ENCODE assay signal across 9 cellular contexts in the genomic region with DNA sequence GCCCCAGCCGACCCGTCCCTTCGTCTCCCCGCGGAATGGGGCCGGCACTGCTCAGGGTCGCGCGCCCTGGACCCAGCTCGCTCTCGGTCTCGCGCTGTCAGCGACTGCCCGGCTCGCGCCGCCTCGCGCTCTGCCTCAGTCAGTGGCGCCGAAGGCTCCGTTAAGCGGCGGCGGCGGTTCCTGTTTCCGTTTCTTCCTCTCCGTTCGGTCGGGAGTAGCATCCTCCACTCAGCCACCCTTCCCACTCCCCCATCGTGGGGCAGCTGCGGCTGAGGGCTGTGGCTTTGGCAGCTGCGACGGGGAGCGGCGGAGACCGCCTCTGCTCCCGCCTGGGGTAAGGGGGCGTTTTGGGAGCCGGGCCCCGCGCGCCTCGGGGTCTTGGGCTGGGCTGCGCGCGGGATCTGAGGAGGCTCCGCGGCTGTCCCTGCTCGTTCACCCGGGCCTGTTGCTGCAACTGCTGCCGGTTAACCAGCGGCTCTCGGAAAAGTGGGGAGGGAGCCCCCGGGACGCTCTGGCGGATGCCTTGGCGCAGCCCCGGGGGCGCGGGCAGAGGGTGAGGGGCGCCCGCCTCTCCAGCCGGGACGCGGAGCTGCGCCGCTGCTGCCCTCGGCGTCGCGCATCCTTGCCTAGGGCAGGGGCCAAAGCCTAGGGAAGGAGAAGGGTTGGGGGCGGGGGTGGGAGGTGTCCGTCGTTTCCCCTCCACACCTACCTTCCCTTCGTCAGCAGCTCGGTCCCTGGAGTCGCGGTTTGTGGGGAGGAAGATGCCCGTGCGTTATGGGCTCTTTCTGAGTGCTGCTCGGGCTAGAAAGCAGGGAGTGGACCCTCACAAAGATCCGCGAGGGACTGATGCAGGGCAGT. TPM values are rescaled to one million over a fixed set of nuclear protein-coding genes. Genes with fewer than 3 reads are reported as not detected.
DNase-seq lines count a peak whose midpoint lies in the region; ATAC-seq, FAIRE-seq and TF ChIP-seq lines count a peak whose summit lies in the region.
"Had no signal": no experiment of that assay in that cellular context is flagged by ENCODE, and none has a peak within 500 bp of the region (broad histone marks: within the 10 kb centered on the region; RNA-seq: fewer than 3 reads in every experiment).

No MANE protein-coding gene starts in this region.

- no peaks in the 10 kb centered on the region for H3K9me3 Mint-ChIP-seq in Calu3 (ENCODE audit: low read depth, unreplicated experiment)
- H3K9me3 Mint-ChIP-seq in activated naive CD4-positive, alpha-beta T cell treated with anti-CD3 and anti-CD28 coated beads, Interleukin-2, amount 10 ng/mL, durations not matched to agents 7 days and 5 days, result no peaks in the 10 kb centered on the region

- TF ChIP-seq POLR2A in Peyer's patch (IDR thresholded peaks at IDR 0.05), result no peak

- DNase-seq in Calu3 (peak; percentile 16), Peyer's patch (peak; percentile 60 to 86 (median 86)), Right ventricle myocardium superior (peak; percentile 85), pancreas (peak in 4 of 6 donors; percentile 8 to 87 (median 36)), epidermal melanocyte (ENCODE audit: insufficient read length, low spot score) (no peak)
- peak; percentile 78 for DNase-seq in activated naive CD4-positive, alpha-beta T cell treated with anti-CD3 and anti-CD28 coated beads, Interleukin-2, amount 10 ng/mL, durations not matched to agents 7 days and 5 days

- peak overlapping the region; percentile 81 to 96 (median 86) for H3K4me3 ChIP-seq in Peyer's patch
- peak overlapping the region; percentile 82 to 88 (median 86) for H3K4me3 ChIP-seq in pancreas

- H3K36me3 ChIP-seq in Peyer's patch (no peaks in the 10 kb centered on the region), pancreas (no peaks in the 10 kb centered on the region)

- intact Hi-C loops in Calu3 (cut with micrococcal nuclease; ENCODE audit: unreplicated experiment), result loop anchor here (2.0 kb wide), 1 partner anchor 122 kb away; no protein-coding TSS in a partner anchor
- intact Hi-C loops in Right ventricle myocardium superior (cut with DNase I), result loop anchor here (5.0 to 10.0 kb wide), 3 partner anchors 191 to 542 kb away; no protein-coding TSS in a partner anchor
- intact Hi-C loops in pancreas (cut with DNase I), result loop anchor here in 2 of 3 donors (5.0 to 10.0 kb wide), 2 partner anchors 409 to 412 kb away; no protein-coding TSS in a partner anchor

- peaks cover 8% of the 10 kb centered on the region for H3K4me1 Mint-ChIP-seq in Calu3 (ENCODE audit: low read depth, unreplicated experiment)
- peaks cover 42% of the 10 kb centered on the region for H3K4me1 Mint-ChIP-seq in activated naive CD4-positive, alpha-beta T cell treated with anti-CD3 and anti-CD28 coated beads, Interleukin-2, amount 10 ng/mL, durations not matched to agents 7 days and 5 days

- no TSS peak for BruUV-seq in Calu3 (replicated peaks; lab: Mats Ljungman, UMichigan)

- CTCF ChIA-PET in Calu3 (lab: Charles Lee), result interaction anchor here (0.6 to 2.9 kb wide), 11 partner anchors 110 to 412 kb away, joined by 3 to 60 read pairs (median 4); no protein-coding TSS in a partner anchor
- CTCF ChIA-PET in activated naive CD4-positive, alpha-beta T cell treated with anti-CD3 and anti-CD28 coated beads, Interleukin-2, amount 10 ng/mL, durations not matched to agents 7 days and 5 days (lab: Charles Lee), result interaction anchor here (0.9 to 6.3 kb wide), 14 partner anchors 58 to 657 kb away, joined by 3 to 56 read pairs (median 6); no protein-coding TSS in a partner anchor

- ATAC-seq in GM19438 (IDR thresholded peaks at IDR 0.05; ENCODE audit: low read depth, unreplicated experiment), result peak; percentile 40
- ATAC-seq in HG03521 (IDR thresholded peaks at IDR 0.05; ENCODE audit: unreplicated experiment), result peak; percentile 41
- peak; percentile 75 for ATAC-seq in Right ventricle myocardium superior (ENCODE audit: poor library complexity)
- peak; percentile 51 to 70 (median 59) for ATAC-seq in pancreas

- TF ChIP-seq CTCF in Calu3 (IDR thresholded peaks at IDR 0.05; ENCODE audit: unreplicated experiment), result no peak
- peak in 1 of 6 experiments; percentile 16 for TF ChIP-seq CTCF in Peyer's patch (IDR thresholded peaks at IDR 0.05)
- TF ChIP-seq CTCF in pancreas (IDR thresholded peaks at IDR 0.05), result no peak

- no peak for FAIRE-seq in pancreas (lab: Jason Lieb, UNC)
- FAIRE-seq: islet of Langerhans had no signal

- 1% methylated on average over 77 to 85 of the region's 85 CpGs for WGBS in pancreas, 2 donors

- H3K27ac Mint-ChIP-seq in Calu3 (ENCODE audit: unreplicated experiment), result peak overlapping the region; percentile 78
- peak overlapping the region; percentile 97 for H3K27ac Mint-ChIP-seq in activated naive CD4-positive, alpha-beta T cell treated with anti-CD3 and anti-CD28 coated beads, Interleukin-2, amount 10 ng/mL, durations not matched to agents 7 days and 5 days

- H3K36me3 Mint-ChIP-seq in Calu3 (ENCODE audit: insufficient read depth, unreplicated experiment), result peaks cover 36% of the 10 kb centered on the region
- H3K36me3 Mint-ChIP-seq in activated naive CD4-positive, alpha-beta T cell treated with anti-CD3 and anti-CD28 coated beads, Interleukin-2, amount 10 ng/mL, durations not matched to agents 7 days and 5 days, result peaks cover 6% of the 10 kb centered on the region

- no peaks in the 10 kb centered on the region for H3K9me3 ChIP-seq in Peyer's patch
- H3K9me3 ChIP-seq in pancreas, result no peaks in the 10 kb centered on the region

- H3K27ac ChIP-seq in Peyer's patch (peak overlapping the region; percentile 93 to 99 (median 96)), pancreas (peak overlapping the region; percentile 90 to 97 (median 92))

- peak overlapping the region; percentile 79 for H3K4me3 Mint-ChIP-seq in Calu3 (ENCODE audit: low read depth, unreplicated experiment)
- peak overlapping the region; percentile 99 for H3K4me3 Mint-ChIP-seq in activated naive CD4-positive, alpha-beta T cell treated with anti-CD3 and anti-CD28 coated beads, Interleukin-2, amount 10 ng/mL, durations not matched to agents 7 days and 5 days

- no peaks in the 10 kb centered on the region for H3K27me3 ChIP-seq in Peyer's patch
- H3K27me3 ChIP-seq in pancreas, result no peaks in the 10 kb centered on the region

- H3K4me1 ChIP-seq in Peyer's patch (peaks cover 0 to 13% (median 6%) of the 10 kb centered on the region in 4 donors), pancreas (peaks cover 3 to 5% (median 4%) of the 10 kb centered on the region in 3 donors)

- no peaks in the 10 kb centered on the region for H3K27me3 Mint-ChIP-seq in Calu3 (ENCODE audit: unreplicated experiment)
- H3K27me3 Mint-ChIP-seq in activated naive CD4-positive, alpha-beta T cell treated with anti-CD3 and anti-CD28 coated beads, Interleukin-2, amount 10 ng/mL, durations not matched to agents 7 days and 5 days, result no peaks in the 10 kb centered on the region

RNA-seq across cellular contexts. Expression of a gene that starts 0.6 kb away (rescaled TPM):
- total RNA-seq in Calu3 (2022), result 85.7 and 129 TPM in 2 replicates
- total RNA-seq in Peyer's patch, result 100 to 1,000 TPM in 1 of 4 donors, 10 to 100 TPM in 3; 46.4 to 126 (median 55.9) TPM
- total RNA-seq in Right ventricle myocardium superior, result 9.9 TPM
- total RNA-seq in pancreas, result 10 to 100 TPM; 19.1 to 42.6 (median 22.6) TPM
- 1 to 10 TPM; 5.8 to 7.0 TPM for polyA plus RNA-seq in pancreas
